Comparison of ENCODE assay signal across 25 cellular contexts in the genomic region with DNA sequence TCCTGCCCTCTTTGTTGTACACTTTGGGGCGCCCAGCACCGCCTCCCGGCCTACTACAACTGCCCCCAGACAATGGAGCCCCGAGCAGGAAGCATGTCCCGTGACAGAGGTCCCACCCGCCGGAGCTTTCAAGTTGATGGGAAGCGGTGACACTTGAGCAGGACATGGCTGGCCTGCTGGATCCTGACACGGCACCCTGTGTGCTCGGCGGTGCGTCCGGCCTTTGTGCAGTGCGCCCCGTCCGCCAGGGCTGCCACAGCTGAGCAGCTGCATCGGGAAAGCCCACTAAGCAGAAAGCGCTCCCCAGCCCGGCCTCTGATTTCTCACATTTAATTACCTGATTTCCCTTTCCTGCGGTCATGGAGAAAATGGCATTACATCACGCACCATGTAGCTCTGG.
"Had no signal": no experiment of that assay in that cellular context is flagged by ENCODE, and none has a peak within 500 bp of the region (broad histone marks: within the 10 kb centered on the region; RNA-seq: fewer than 3 reads in every experiment).

No MANE protein-coding gene starts in this region.

- H3K27me3 ChIP-seq: adrenal gland, MG63, SJCRH30 had no signal

- H3K27ac Mint-ChIP-seq: activated CD8-positive, alpha-beta T cell treated with anti-CD3 and anti-CD28 coated beads for 36 hours; activated naive CD8-positive, alpha-beta T cell treated with anti-CD3 and anti-CD28 coated beads, Interleukin-2, amount 10 ng/mL, durations not matched to agents 7 days and 5 days had no signal

- ATAC-seq: activated CD4-positive, CD25-positive, alpha-beta regulatory T cell treated with anti-CD3 and anti-CD28 coated beads, Interleukin-2, amount 50 U/mL, for 24 hours; activated CD8-positive, alpha-beta T cell treated with anti-CD3 and anti-CD28 coated beads for 36 hours had no signal

- H3K9me3 ChIP-seq: adrenal gland, MG63, SJCRH30, SK-N-SH had no signal

- H3K4me1 Mint-ChIP-seq: activated naive CD8-positive, alpha-beta T cell treated with anti-CD3 and anti-CD28 coated beads, Interleukin-2, amount 10 ng/mL, durations not matched to agents 7 days and 5 days had no signal

- H3K36me3 Mint-ChIP-seq: activated naive CD8-positive, alpha-beta T cell treated with anti-CD3 and anti-CD28 coated beads, Interleukin-2, amount 10 ng/mL, durations not matched to agents 7 days and 5 days; brain had no signal

- H3K4me2 ChIP-seq: KMS-11, SK-N-SH had no signal

- H3K4me3 Mint-ChIP-seq: activated CD8-positive, alpha-beta T cell treated with anti-CD3 and anti-CD28 coated beads for 36 hours; activated naive CD8-positive, alpha-beta T cell treated with anti-CD3 and anti-CD28 coated beads, Interleukin-2, amount 10 ng/mL, durations not matched to agents 7 days and 5 days had no signal

- H3K36me3 ChIP-seq: adrenal gland, MG63, SJCRH30 had no signal

- H3K9ac ChIP-seq: KMS-11, SK-N-SH had no signal

- H3K27me3 Mint-ChIP-seq: activated CD8-positive, alpha-beta T cell treated with anti-CD3 and anti-CD28 coated beads for 36 hours had no signal

- H3K9me2 ChIP-seq: SK-N-SH had no signal

- H3K4me1 ChIP-seq: adrenal gland, SJCRH30 had no signal

- DNase-seq: activated CD4-positive, alpha-beta T cell treated with anti-CD3 and anti-CD28 coated beads for 4 hours; activated CD8-positive, alpha-beta memory T cell treated with anti-CD3 and anti-CD28 coated beads, Interleukin-2, amount 50 U/mL, for 4 hours; activated CD8-positive, alpha-beta T cell treated with anti-CD3 and anti-CD28 coated beads for 36 hours; activated naive CD4-positive, alpha-beta T cell treated with anti-CD3 and anti-CD28 coated beads, Interleukin-2, amount 50 U/mL, for 16 hours; activated naive CD8-positive, alpha-beta T cell treated with anti-CD3 and anti-CD28 coated beads, Interleukin-2, amount 10 ng/mL, durations not matched to agents 7 days and 5 days; activated T-cell treated with anti-CD3 and anti-CD28 coated beads, Interleukin-2, amount 50 U/mL, for 1 hour; adrenal gland; aorta; MG63; MV-4-11; NCI-H1092 treated with DMSO at 0.1 percent for 48 hours; NCI-H1417 treated with DMSO at 0.1 percent for 48 hours; NCI-H1694; NCI-H2029; NCI-H2107; NCI-H510A treated with DMSO at 0.1 percent for 48 hours; NCI-H774; Right ventricle myocardium superior; RPMI8226; SJCRH30; SK-N-SH; T-helper 1 cell had no signal

- H3K27ac ChIP-seq: adrenal gland, KMS-11, SJCRH30 had no signal

- H3K4me3 ChIP-seq: adrenal gland, MG63, SJCRH30 had no signal
